Comparison of ENCODE assay signal across 24 cellular contexts in the genomic region with DNA sequence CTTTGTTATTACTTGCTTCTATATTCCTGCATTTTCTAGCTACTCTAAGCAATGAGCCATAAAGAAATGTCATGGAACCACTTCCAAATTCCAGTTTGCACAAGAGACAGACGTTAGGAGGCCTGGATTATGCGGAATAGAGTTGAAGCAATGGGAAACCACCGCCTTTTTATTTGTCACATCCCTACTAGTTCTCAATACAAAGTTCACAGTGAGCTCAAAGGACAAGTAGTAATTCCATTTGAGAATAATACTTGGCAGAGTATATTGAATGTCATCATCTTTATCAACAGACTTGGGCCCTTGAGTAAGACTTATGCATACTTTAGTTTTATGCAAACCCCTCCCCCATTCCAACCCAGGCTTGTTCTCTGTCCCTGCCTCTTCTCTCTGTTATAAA. TPM values are rescaled to one million over a fixed set of nuclear protein-coding genes. Genes with fewer than 3 reads are reported as not detected.
DNase-seq lines count a peak whose midpoint lies in the region; ATAC-seq and TF ChIP-seq lines count a peak whose summit lies in the region.
"Had no signal": no experiment of that assay in that cellular context is flagged by ENCODE, and none has a peak within 500 bp of the region (broad histone marks: within the 10 kb centered on the region; RNA-seq: fewer than 3 reads in every experiment).

No MANE protein-coding gene starts in this region.

- H3K4me1 ChIP-seq in adipocyte (ENCODE audit: control insufficient read depth, insufficient read depth, low read length): peaks cover 42% of the 10 kb centered on the region
- no peaks in the 10 kb centered on the region for H3K4me1 ChIP-seq in psoas muscle
- H3K4me1 ChIP-seq: SJCRH30, uterus had no signal

- no peak for TF ChIP-seq CTCF in psoas muscle (IDR thresholded peaks at IDR 0.05)

- H3K36me3 ChIP-seq in adipocyte (ENCODE audit: control insufficient read depth, insufficient read depth, low read length, severe bottlenecking) (no peaks in the 10 kb centered on the region), psoas muscle (ENCODE audit: insufficient read depth in 1 of 2, low read depth in 1 of 2) (no peaks in the 10 kb centered on the region)
- H3K36me3 ChIP-seq: cardiac muscle cell, SJCRH30, uterus had no signal

- ATAC-seq in left cardiac atrium (peak; percentile 29 to 93), psoas muscle (peak in 3 of 4 donors; percentile 17 to 36 (median 30)), HG02678 (IDR thresholded peaks at IDR 0.05; ENCODE audit: unreplicated experiment) (no peak)
- ATAC-seq: activated CD8-positive, alpha-beta memory T cell treated with anti-CD3 and anti-CD28 coated beads, Interleukin-2, amount 10 ng/mL, durations not matched to agents 7 days and 5 days; activated naive CD8-positive, alpha-beta T cell treated with anti-CD3 and anti-CD28 coated beads, Interleukin-2, amount 50 U/mL, for 24 hours had no signal

- intact Hi-C loops in left cardiac atrium (cut with DNase I) (no loop called here), psoas muscle (cut with DNase I) (no loop called here)

- DNase-seq in AG20443 (ENCODE audit: low spot score) (peak; percentile 34), adipocyte (ENCODE audit: low read depth) (peak; percentile 1), left cardiac atrium (no peak), psoas muscle (no peak), T-helper 2 cell (no peak), DMS79 treated with DMSO at 0.1 percent for 48 hours (lab: John Stamatoyannopoulos, UW) (no peak)
- no peak for DNase-seq in activated naive CD4-positive, alpha-beta T cell treated with anti-CD3 and anti-CD28 coated beads, Interleukin-2, amount 50 U/mL, for 16 hours
- DNase-seq: ACHN; activated CD4-positive, alpha-beta T cell treated with anti-CD3 and anti-CD28 coated beads, Interleukin-2, amount 10 ng/mL, durations not matched to agents 24 days and 14 days; activated CD8-positive, alpha-beta memory T cell treated with anti-CD3 and anti-CD28 coated beads, Interleukin-2, amount 10 ng/mL, durations not matched to agents 7 days and 5 days; activated naive CD8-positive, alpha-beta T cell treated with anti-CD3 and anti-CD28 coated beads, Interleukin-2, amount 50 U/mL, for 24 hours; dorsolateral prefrontal cortex; H9; midbrain; NCI-H187; NCI-H226; SJCRH30; uterus had no signal

- H3K4me3 ChIP-seq in adipocyte (ENCODE audit: low read length) (peak overlapping the region; percentile 50), psoas muscle (no peak overlapping the region)
- H3K4me3 ChIP-seq: cardiac muscle cell, dorsolateral prefrontal cortex, SJCRH30, uterus had no signal

- no peaks in the 10 kb centered on the region for H3K27me3 ChIP-seq in adipocyte (replicated peaks; ENCODE audit: control insufficient read depth, insufficient read depth, low read length)
- no peaks in the 10 kb centered on the region for H3K27me3 ChIP-seq in psoas muscle (ENCODE audit: insufficient read depth in 3 of 3, low read length in 2 of 3)
- H3K27me3 ChIP-seq: cardiac muscle cell, dorsolateral prefrontal cortex, SJCRH30, uterus had no signal

- 52 to 69% (median 66%) methylated on average over 3 of the region's 3 CpGs for WGBS in psoas muscle, 3 donors

- H3K9me3 ChIP-seq in adipocyte (ENCODE audit: control insufficient read depth, low read length): no peaks in the 10 kb centered on the region
- H3K9me3 ChIP-seq in psoas muscle: no peaks in the 10 kb centered on the region
- H3K9me3 ChIP-seq: SJCRH30, uterus had no signal

- H3K9ac ChIP-seq in adipocyte (ENCODE audit: low read length): peak overlapping the region; percentile 86
- H3K9ac ChIP-seq: KMS-11 had no signal

- no peak overlapping the region for H3K27ac ChIP-seq in psoas muscle
- H3K27ac ChIP-seq: C4-2B, cardiac muscle cell, dorsolateral prefrontal cortex, KMS-11, SJCRH30, uterus had no signal

RNA-seq across cellular contexts. Expression of a gene that starts 3.7 kb away (rescaled TPM):
- total RNA-seq in left cardiac atrium (not detected), psoas muscle (not detected)
- not detected for polyA plus RNA-seq in psoas muscle
- total RNA-seq: activated CD4-positive, alpha-beta T cell treated with anti-CD3 and anti-CD28 coated beads, Interleukin-2, amount 10 ng/mL, durations not matched to agents 24 days and 14 days; activated CD8-positive, alpha-beta memory T cell treated with anti-CD3 and anti-CD28 coated beads, Interleukin-2, amount 10 ng/mL, durations not matched to agents 7 days and 5 days; cardiac muscle cell; H9; HT-29; pulmonary artery endothelial cell; SJCRH30; uterus had no signal
- polyA plus RNA-seq: cardiac muscle cell had no signal

Comparison
In these comparisons a context has a peak if more than half of its experiments do, and no peak if none do; other contexts are left out.
1. DNase-seq: peak in AG20443 (single experiment) and adipocyte (single experiment); none in left cardiac atrium (single experiment), psoas muscle (0 of 2), T-helper 2 cell (0 of 5), activated naive CD4-positive, alpha-beta T cell treated with anti-CD3 and anti-CD28 coated beads, Interleukin-2, amount 50 U/mL, for 16 hours (single experiment) and DMS79 treated with DMSO at 0.1 percent for 48 hours (single experiment).